Comparison of ENCODE assay signal across 11 cellular contexts in genomic region chr19:49425922-49426592, GRCh38. TPM values are rescaled to one million over a fixed set of nuclear protein-coding genes. Genes with fewer than 3 reads are reported as not detected.
A peak's percentile ranks its signal among the peaks of the same experiment; 100 is the strongest.
DNase-seq lines count a peak whose midpoint lies in the region; ATAC-seq lines count a peak whose summit lies in the region.
"Had no signal": no experiment of that assay in that cellular context is flagged by ENCODE, and none has a peak within 500 bp of the region (broad histone marks: within the 10 kb centered on the region; RNA-seq: fewer than 3 reads in every experiment).

No MANE protein-coding gene starts in this region.

- ATAC-seq in activated T-cell treated with anti-CD3 and anti-CD28 coated beads, Interleukin-2, amount 50 U/mL, for 4 hours = no peak
- no peak for ATAC-seq in activated naive CD8-positive, alpha-beta T cell treated with anti-CD3 and anti-CD28 coated beads, Interleukin-2, amount 10 ng/mL, durations not matched to agents 7 days and 5 days (ENCODE audit: low read depth)
- ATAC-seq in stimulated activated memory B cell treated with anti-CD40 and anti-IgM and Interleukin-4, amounts not matched to agents 10 μg/mL and 1 μg/mL and 100 μg/mL, for 72 hours = no peak
- ATAC-seq in GM18858 (IDR thresholded peaks at IDR 0.05; ENCODE audit: unreplicated experiment) = no peak
- ATAC-seq: Panc1 had no signal

- H3K4me1 Mint-ChIP-seq in activated T-cell treated with anti-CD3 and anti-CD28 coated beads, Interleukin-2, amount 50 U/mL, for 24 hours (ENCODE audit: low read depth) = peaks cover 48% of the 10 kb centered on the region
- H3K4me1 Mint-ChIP-seq in activated T-cell treated with anti-CD3 and anti-CD28 coated beads, Interleukin-2, amount 50 U/mL, for 4 hours (ENCODE audit: low read depth) = peaks cover 57% of the 10 kb centered on the region
- peaks cover 55% of the 10 kb centered on the region for H3K4me1 Mint-ChIP-seq in activated naive CD8-positive, alpha-beta T cell treated with anti-CD3 and anti-CD28 coated beads, Interleukin-2, amount 10 ng/mL, durations not matched to agents 7 days and 5 days
- peaks cover 79% of the 10 kb centered on the region for H3K4me1 Mint-ChIP-seq in stimulated activated memory B cell treated with anti-CD40 and anti-IgM and Interleukin-4, amounts not matched to agents 10 μg/mL and 1 μg/mL and 100 μg/mL, for 72 hours

- peak; percentile 59 for DNase-seq in activated T-cell treated with anti-CD3 and anti-CD28 coated beads, Interleukin-2, amount 50 U/mL, for 24 hours
- no peak for DNase-seq in activated T-cell treated with anti-CD3 and anti-CD28 coated beads, Interleukin-2, amount 50 U/mL, for 4 hours
- peak; percentile 8 for DNase-seq in NCI-H128 (lab: John Stamatoyannopoulos, UW; ENCODE audit: unreplicated experiment)
- peak; percentile 59 for DNase-seq in activated naive CD8-positive, alpha-beta T cell treated with anti-CD3 and anti-CD28 coated beads, Interleukin-2, amount 10 ng/mL, durations not matched to agents 7 days and 5 days
- DNase-seq in AG20443 (ENCODE audit: low spot score) = no peak
- no peak for DNase-seq in activated gamma-delta T cell (lab: John Stamatoyannopoulos, UW)
- DNase-seq: tibial artery had no signal

- H3K9me3 Mint-ChIP-seq in activated T-cell treated with anti-CD3 and anti-CD28 coated beads, Interleukin-2, amount 50 U/mL, for 24 hours = no peaks in the 10 kb centered on the region
- H3K9me3 Mint-ChIP-seq in activated T-cell treated with anti-CD3 and anti-CD28 coated beads, Interleukin-2, amount 50 U/mL, for 4 hours = no peaks in the 10 kb centered on the region
- no peaks in the 10 kb centered on the region for H3K9me3 Mint-ChIP-seq in activated naive CD8-positive, alpha-beta T cell treated with anti-CD3 and anti-CD28 coated beads, Interleukin-2, amount 10 ng/mL, durations not matched to agents 7 days and 5 days
- no peaks in the 10 kb centered on the region for H3K9me3 Mint-ChIP-seq in stimulated activated memory B cell treated with anti-CD40 and anti-IgM and Interleukin-4, amounts not matched to agents 10 μg/mL and 1 μg/mL and 100 μg/mL, for 72 hours

- H3K27ac Mint-ChIP-seq in activated T-cell treated with anti-CD3 and anti-CD28 coated beads, Interleukin-2, amount 50 U/mL, for 24 hours = no peak overlapping the region
- H3K27ac Mint-ChIP-seq in activated naive CD8-positive, alpha-beta T cell treated with anti-CD3 and anti-CD28 coated beads, Interleukin-2, amount 10 ng/mL, durations not matched to agents 7 days and 5 days = peak overlapping the region; percentile 22
- peak overlapping the region; percentile 53 for H3K27ac Mint-ChIP-seq in stimulated activated memory B cell treated with anti-CD40 and anti-IgM and Interleukin-4, amounts not matched to agents 10 μg/mL and 1 μg/mL and 100 μg/mL, for 72 hours

- peaks cover 92% of the 10 kb centered on the region for H3K27me3 Mint-ChIP-seq in activated T-cell treated with anti-CD3 and anti-CD28 coated beads, Interleukin-2, amount 50 U/mL, for 24 hours
- H3K27me3 Mint-ChIP-seq in activated T-cell treated with anti-CD3 and anti-CD28 coated beads, Interleukin-2, amount 50 U/mL, for 4 hours (ENCODE audit: low read depth) = peaks cover 83% of the 10 kb centered on the region
- peaks cover 85% of the 10 kb centered on the region for H3K27me3 Mint-ChIP-seq in activated naive CD8-positive, alpha-beta T cell treated with anti-CD3 and anti-CD28 coated beads, Interleukin-2, amount 10 ng/mL, durations not matched to agents 7 days and 5 days
- peaks cover 100% of the 10 kb centered on the region for H3K27me3 Mint-ChIP-seq in stimulated activated memory B cell treated with anti-CD40 and anti-IgM and Interleukin-4, amounts not matched to agents 10 μg/mL and 1 μg/mL and 100 μg/mL, for 72 hours

- H3K36me3 Mint-ChIP-seq in activated T-cell treated with anti-CD3 and anti-CD28 coated beads, Interleukin-2, amount 50 U/mL, for 24 hours (ENCODE audit: low read depth) = no peaks in the 10 kb centered on the region
- no peaks in the 10 kb centered on the region for H3K36me3 Mint-ChIP-seq in activated T-cell treated with anti-CD3 and anti-CD28 coated beads, Interleukin-2, amount 50 U/mL, for 4 hours (ENCODE audit: insufficient read depth)
- H3K36me3 Mint-ChIP-seq in activated naive CD8-positive, alpha-beta T cell treated with anti-CD3 and anti-CD28 coated beads, Interleukin-2, amount 10 ng/mL, durations not matched to agents 7 days and 5 days = no peaks in the 10 kb centered on the region
- no peaks in the 10 kb centered on the region for H3K36me3 Mint-ChIP-seq in stimulated activated memory B cell treated with anti-CD40 and anti-IgM and Interleukin-4, amounts not matched to agents 10 μg/mL and 1 μg/mL and 100 μg/mL, for 72 hours

- H3K4me3 Mint-ChIP-seq in activated T-cell treated with anti-CD3 and anti-CD28 coated beads, Interleukin-2, amount 50 U/mL, for 24 hours = no peak overlapping the region
- no peak overlapping the region for H3K4me3 Mint-ChIP-seq in activated T-cell treated with anti-CD3 and anti-CD28 coated beads, Interleukin-2, amount 50 U/mL, for 4 hours
- no peak overlapping the region for H3K4me3 Mint-ChIP-seq in activated naive CD8-positive, alpha-beta T cell treated with anti-CD3 and anti-CD28 coated beads, Interleukin-2, amount 10 ng/mL, durations not matched to agents 7 days and 5 days
- no peak overlapping the region for H3K4me3 Mint-ChIP-seq in stimulated activated memory B cell treated with anti-CD40 and anti-IgM and Interleukin-4, amounts not matched to agents 10 μg/mL and 1 μg/mL and 100 μg/mL, for 72 hours

- POLR2A ChIA-PET in activated naive CD8-positive, alpha-beta T cell treated with anti-CD3 and anti-CD28 coated beads, Interleukin-2, amount 10 ng/mL, durations not matched to agents 7 days and 5 days (lab: Charles Lee) = interaction anchor here (1.3 to 3.2 kb wide), 3 partner anchors 16 to 91 kb away, joined by 3 to 16 read pairs (median 4); partner anchors contain the start of gene CD37

RNA-seq across cellular contexts. Expression of gene GFY, which starts 0.9 kb away (rescaled TPM):
- not detected for total RNA-seq in activated T-cell treated with anti-CD3 and anti-CD28 coated beads, Interleukin-2, amount 50 U/mL, for 4 hours
- not detected for total RNA-seq in activated naive CD8-positive, alpha-beta T cell treated with anti-CD3 and anti-CD28 coated beads, Interleukin-2, amount 10 ng/mL, durations not matched to agents 7 days and 5 days
- total RNA-seq: CD4-positive, alpha-beta memory T cell had no signal

RNA-seq across cellular contexts. Expression of gene PTH2, which starts 2.8 kb away (rescaled TPM):
- total RNA-seq in activated T-cell treated with anti-CD3 and anti-CD28 coated beads, Interleukin-2, amount 50 U/mL, for 4 hours = not detected
- not detected for total RNA-seq in activated naive CD8-positive, alpha-beta T cell treated with anti-CD3 and anti-CD28 coated beads, Interleukin-2, amount 10 ng/mL, durations not matched to agents 7 days and 5 days
- total RNA-seq: CD4-positive, alpha-beta memory T cell had no signal

RNA-seq across cellular contexts. Expression of gene SLC17A7, which starts 15.3 kb away (rescaled TPM):
- total RNA-seq in activated T-cell treated with anti-CD3 and anti-CD28 coated beads, Interleukin-2, amount 50 U/mL, for 4 hours = under 1 TPM in 2 of 3 donors, not detected in 1; 0.08 to 0.13 TPM
- under 1 TPM; 0.14 to 0.25 TPM for total RNA-seq in activated naive CD8-positive, alpha-beta T cell treated with anti-CD3 and anti-CD28 coated beads, Interleukin-2, amount 10 ng/mL, durations not matched to agents 7 days and 5 days

RNA-seq across cellular contexts. Expression of gene PIH1D1, which starts 25.6 kb away (rescaled TPM):
- 100 to 1,000 TPM in 2 of 3 donors, 10 to 100 TPM in 1; 95.0 to 105 (median 105) TPM for total RNA-seq in activated T-cell treated with anti-CD3 and anti-CD28 coated beads, Interleukin-2, amount 50 U/mL, for 4 hours
- 100 to 1,000 TPM; 143 to 148 TPM for total RNA-seq in activated naive CD8-positive, alpha-beta T cell treated with anti-CD3 and anti-CD28 coated beads, Interleukin-2, amount 10 ng/mL, durations not matched to agents 7 days and 5 days

RNA-seq across cellular contexts. Expression of gene ALDH16A1, which starts 27.0 kb away (rescaled TPM):
- total RNA-seq in activated T-cell treated with anti-CD3 and anti-CD28 coated beads, Interleukin-2, amount 50 U/mL, for 4 hours = 10 to 100 TPM; 35.4 to 42.9 (median 35.8) TPM
- total RNA-seq in activated naive CD8-positive, alpha-beta T cell treated with anti-CD3 and anti-CD28 coated beads, Interleukin-2, amount 10 ng/mL, durations not matched to agents 7 days and 5 days = 10 to 100 TPM; 41.8 to 42.9 TPM

Comparison
In these comparisons a context has a peak if more than half of its experiments do, and no peak if none do; other contexts are left out.
1. DNase-seq: peak in activated T-cell treated with anti-CD3 and anti-CD28 coated beads, Interleukin-2, amount 50 U/mL, for 24 hours (single experiment), NCI-H128 (single experiment) and activated naive CD8-positive, alpha-beta T cell treated with anti-CD3 and anti-CD28 coated beads, Interleukin-2, amount 10 ng/mL, durations not matched to agents 7 days and 5 days (single experiment); none in activated T-cell treated with anti-CD3 and anti-CD28 coated beads, Interleukin-2, amount 50 U/mL, for 4 hours (single experiment), AG20443 (single experiment) and activated gamma-delta T cell (single experiment).